8 cellular contexts compared by ENCODE assay signal in genomic region chr10:21516270-21517131, GRCh38. TPM values are rescaled to one million over a fixed set of nuclear protein-coding genes. Genes with fewer than 3 reads are reported as not detected.
DNase-seq lines count a peak whose midpoint lies in the region; ATAC-seq and TF ChIP-seq lines count a peak whose summit lies in the region.

No MANE protein-coding gene starts in this region.

- BruUV-seq in A673 (replicated peaks; lab: Mats Ljungman, UMichigan) (no TSS peak), PC-9 (replicated peaks; lab: Mats Ljungman, UMichigan) (no TSS peak)

- peak overlapping the region; percentile 33 for H3K27ac ChIP-seq in A673 (ENCODE audit: low read depth, low read length, poor library complexity, severe bottlenecking)
- no peak overlapping the region for H3K27ac ChIP-seq in PC-9
- H3K27ac ChIP-seq in heart right ventricle, result peak overlapping the region; percentile 76 to 93 (median 81)
- H3K27ac ChIP-seq in parathyroid adenoma, result peak overlapping the region; percentile 70

- peak overlapping the region; percentile 59 for H3K4me3 ChIP-seq in A673 (ENCODE audit: low read depth, low read length, poor library complexity, severe bottlenecking)
- peak overlapping the region; percentile 66; the same call in 1 of the 2 replicates for H3K4me3 ChIP-seq in PC-9
- H3K4me3 ChIP-seq in adipocyte (ENCODE audit: low read length), result peak overlapping the region; percentile 82
- H3K4me3 ChIP-seq in heart right ventricle, result peak overlapping the region; percentile 39 to 72 (median 64)
- H3K4me3 ChIP-seq in parathyroid adenoma (ENCODE audit: low read depth, low read length), result peak overlapping the region; percentile 61

- H3K27me3 ChIP-seq in A673 (replicated peaks; ENCODE audit: insufficient read depth, low read depth, low read length, poor library complexity), result no peaks in the 10 kb centered on the region
- H3K27me3 ChIP-seq in PC-9 (ENCODE audit: insufficient read depth, low read depth), result no peaks in the 10 kb centered on the region
- H3K27me3 ChIP-seq in adipocyte (replicated peaks; ENCODE audit: control insufficient read depth, insufficient read depth, low read length), result no peaks in the 10 kb centered on the region
- peaks cover 0 to 92% (median 0%) of the 10 kb centered on the region in 7 donors for H3K27me3 ChIP-seq in heart right ventricle
- no peaks in the 10 kb centered on the region for H3K27me3 ChIP-seq in parathyroid adenoma (ENCODE audit: control insufficient read depth, insufficient read depth, low read length)

- ATAC-seq in GM18511 (IDR thresholded peaks at IDR 0.05; ENCODE audit: unreplicated experiment) (peak; percentile 76), HG02973 (IDR thresholded peaks at IDR 0.05; ENCODE audit: unreplicated experiment) (peak; percentile 49), heart right ventricle (peak; percentile 15 to 72 (median 48))

- POLR2A ChIA-PET in A673 (lab: Charles Lee; ENCODE audit: low non-redundant PET), result interaction anchor here (0.5 to 0.7 kb wide), 2 partner anchors 10 to 206 kb away, joined by 6 to 18 read pairs; no protein-coding TSS in a partner anchor
- POLR2A ChIA-PET in PC-9 (lab: Charles Lee; ENCODE audit: unreplicated experiment), result interaction anchor here (0.6 to 0.7 kb wide), 4 partner anchors 8 to 180 kb away, joined by 3 to 14 read pairs (median 6); no protein-coding TSS in a partner anchor

- H3K9ac ChIP-seq in adipocyte (ENCODE audit: low read length), result peak overlapping the region; percentile 66
- H3K9ac ChIP-seq in parathyroid adenoma, result no peak overlapping the region

- peaks cover 10% of the 10 kb centered on the region; the same call in 1 of the 2 replicates for H3F3A ChIP-seq in PC-9 (ENCODE audit: insufficient read depth, low read depth)

- WGBS in heart right ventricle, 2 donors, result 0% methylated on average over 71 to 84 of the region's 85 CpGs

- TF ChIP-seq CTCF in A673 (conservative IDR thresholded peaks at IDR 0.05; ENCODE audit: low read depth, low read length), result no peak
- no peak for TF ChIP-seq CTCF in PC-9 (conservative IDR thresholded peaks at IDR 0.05)
- no peak for TF ChIP-seq CTCF in heart right ventricle (IDR thresholded peaks at IDR 0.05)
- no peak for TF ChIP-seq CTCF in parathyroid adenoma (IDR thresholded peaks at IDR 0.05)

- H3K4me1 ChIP-seq in A673 (ENCODE audit: insufficient read depth, low read length, poor library complexity, severe bottlenecking) (peaks cover 46% of the 10 kb centered on the region), PC-9 (replicated peaks; ENCODE audit: insufficient read depth) (peaks cover 26% of the 10 kb centered on the region), adipocyte (ENCODE audit: control insufficient read depth, insufficient read depth, low read length) (peaks cover 25% of the 10 kb centered on the region), heart right ventricle (peaks cover 0 to 57% (median 35%) of the 10 kb centered on the region in 9 donors), parathyroid adenoma (peaks cover 12% of the 10 kb centered on the region)

- H3K79me2 ChIP-seq in PC-9 (ENCODE audit: low read depth) (no peaks in the 10 kb centered on the region), parathyroid adenoma (no peaks in the 10 kb centered on the region)

- H3K9me2 ChIP-seq in PC-9 (ENCODE audit: insufficient read depth), result no peaks in the 10 kb centered on the region

- H3K4me2 ChIP-seq in PC-9, result peak overlapping the region; percentile 95
- H3K4me2 ChIP-seq in parathyroid adenoma (ENCODE audit: low read length), result peak overlapping the region; percentile 78

- H3K36me3 ChIP-seq in A673 (ENCODE audit: insufficient read depth, low read length, poor library complexity, severe bottlenecking) (no peaks in the 10 kb centered on the region), PC-9 (ENCODE audit: low read depth) (no peaks in the 10 kb centered on the region), adipocyte (ENCODE audit: control insufficient read depth, insufficient read depth, low read length, severe bottlenecking) (no peaks in the 10 kb centered on the region), heart right ventricle (no peaks in the 10 kb centered on the region), parathyroid adenoma (ENCODE audit: control insufficient read depth, insufficient read depth, low read length) (no peaks in the 10 kb centered on the region)

- H2AFZ ChIP-seq in PC-9 (peak overlapping the region; percentile 85), parathyroid adenoma (peak overlapping the region; percentile 81)

- H3K9me3 ChIP-seq in A673 (ENCODE audit: low read depth, low read length, poor library complexity, severe bottlenecking) (no peaks in the 10 kb centered on the region), PC-9 (ENCODE audit: insufficient read depth, low read depth) (no peaks in the 10 kb centered on the region), adipocyte (ENCODE audit: control insufficient read depth, low read length) (no peaks in the 10 kb centered on the region), heart right ventricle (no peaks in the 10 kb centered on the region), parathyroid adenoma (ENCODE audit: control insufficient read depth, low read length) (no peaks in the 10 kb centered on the region)

- intact Hi-C loops in A673 (cut with micrococcal nuclease; ENCODE audit: unreplicated experiment), result loop anchor here (2.0 to 5.0 kb wide), 2 partner anchors 20 to 216 kb away; no protein-coding TSS in a partner anchor
- intact Hi-C loops in PC-9 (cut with micrococcal nuclease; ENCODE audit: unreplicated experiment), result loop anchor here (2.0 to 10.0 kb wide), 4 partner anchors 20 to 1918 kb away; partner anchors contain the start of gene OTUD1
- intact Hi-C loops in heart right ventricle (cut with DNase I), result loop anchor here in 3 of 10 donors (2.0 to 10.0 kb wide), 4 partner anchors 18 to 808 kb away; partner anchors contain the start of gene BMI1 (in 1 of the 3)

- H4K20me1 ChIP-seq in PC-9 (ENCODE audit: insufficient read depth), result no peaks in the 10 kb centered on the region

- peak; percentile 75 for DNase-seq in A673 (ENCODE audit: low spot score)
- DNase-seq in PC-9, result peak in 1 of 2 experiments; percentile 52
- peak; percentile 85 for DNase-seq in adipocyte (ENCODE audit: low read depth)
- DNase-seq in heart right ventricle, result peak; percentile 51 to 66
- no peak for DNase-seq in DMS79 treated with DMSO at 0.1 percent for 48 hours (lab: John Stamatoyannopoulos, UW)

- CTCF ChIA-PET in A673 (lab: Charles Lee) (interaction anchor here (0.5 kb wide), 1 partner anchor 19 kb away, joined by 5 read pairs; no protein-coding TSS in a partner anchor), PC-9 (lab: Charles Lee) (interaction anchor here (0.6 to 1.2 kb wide), 3 partner anchors 8 to 239 kb away, joined by 3 to 4 read pairs (median 3); no protein-coding TSS in a partner anchor)

RNA-seq across cellular contexts. Expression of gene SKIDA1, which starts 9.0 kb away (rescaled TPM):
- 4.4 and 4.9 TPM in 2 replicates for total RNA-seq in A673 (2021)
- total RNA-seq in PC-9 (2021), result 0.65 and 1.1 TPM in 2 replicates
- total RNA-seq in heart right ventricle, result 1 to 10 TPM; 1.9 to 6.4 (median 3.3) TPM
- polyA plus RNA-seq in heart right ventricle, result under 1 TPM; 0.23 to 0.44 TPM

RNA-seq across cellular contexts. Expression of gene MLLT10, which starts 17.5 kb away (rescaled TPM):
- total RNA-seq in A673 (2021), result 58.4 and 60.0 TPM in 2 replicates
- 39.6 and 48.4 TPM in 2 replicates for total RNA-seq in PC-9 (2021)
- 10 to 100 TPM; 18.9 to 28.4 (median 24.6) TPM for total RNA-seq in heart right ventricle
- 10 to 100 TPM in 1 of 2 donors, 1 to 10 TPM in 1; 8.5 to 41.1 TPM for polyA plus RNA-seq in heart right ventricle
